14 cellular contexts compared by ENCODE assay signal in genomic region chr7:18573410-18574234, GRCh38.
DNase-seq lines count a peak whose midpoint lies in the region; TF ChIP-seq lines count a peak whose summit lies in the region.
"Had no signal": no experiment of that assay in that cellular context is flagged by ENCODE, and none has a peak within 500 bp of the region (broad histone marks: within the 10 kb centered on the region; RNA-seq: fewer than 3 reads in every experiment).

No MANE protein-coding gene starts in this region.

- no peak for TF ChIP-seq POLR2A in Peyer's patch (IDR thresholded peaks at IDR 0.05)

- no peaks in the 10 kb centered on the region for H3K9me3 Mint-ChIP-seq in H9
- H3K9me3 Mint-ChIP-seq in CD8-positive, alpha-beta memory T cell = no peaks in the 10 kb centered on the region
- H3K9me3 Mint-ChIP-seq: activated naive CD4-positive, alpha-beta T cell treated with anti-CD3 and anti-CD28 coated beads, Interleukin-2, amount 10 ng/mL, durations not matched to agents 7 days and 5 days; natural killer cell had no signal

- DNase-seq in DMS 273 treated with DMSO at 0.1 percent for 48 hours (lab: John Stamatoyannopoulos, UW) = peak; percentile 14
- no peak for DNase-seq in H9
- peak; percentile 42 to 50 (median 50) for DNase-seq in Peyer's patch
- no peak for DNase-seq in mesenchymal stem cell
- DNase-seq in CD8-positive, alpha-beta memory T cell = no peak
- no peak for DNase-seq in NCI-H2107 treated with DMSO at 0.1 percent for 48 hours (lab: John Stamatoyannopoulos, UW; ENCODE audit: unreplicated experiment)
- DNase-seq in RKO (ENCODE audit: low spot score) = no peak
- DNase-seq in nucleus accumbens (lab: John Stamatoyannopoulos, UW) = no peak
- DNase-seq: activated CD4-positive, alpha-beta T cell treated with anti-CD3 and anti-CD28 coated beads for 1 hour; activated CD8-positive, alpha-beta memory T cell treated with anti-CD3 and anti-CD28 coated beads, Interleukin-2, amount 50 U/mL, for 48 hours; activated naive CD4-positive, alpha-beta T cell treated with anti-CD3 and anti-CD28 coated beads, Interleukin-2, amount 10 ng/mL, durations not matched to agents 7 days and 5 days; natural killer cell; NCI-H2029 treated with DMSO at 0.1 percent for 48 hours had no signal

- H2AK5ac ChIP-seq in H9 (ENCODE audit: insufficient read length, low read length) (no peak overlapping the region), mesenchymal stem cell (ENCODE audit: low read length, severe bottlenecking) (no peak overlapping the region)

- no peak overlapping the region for H3K4me3 Mint-ChIP-seq in H9
- no peak overlapping the region for H3K4me3 Mint-ChIP-seq in CD8-positive, alpha-beta memory T cell
- H3K4me3 Mint-ChIP-seq: activated naive CD4-positive, alpha-beta T cell treated with anti-CD3 and anti-CD28 coated beads, Interleukin-2, amount 10 ng/mL, durations not matched to agents 7 days and 5 days; natural killer cell had no signal

- no peaks in the 10 kb centered on the region for H4K20me1 ChIP-seq in H9 (ENCODE audit: control insufficient read depth, insufficient read depth, insufficient read length)

- H3K9me3 ChIP-seq in H9 (ENCODE audit: control insufficient read depth, low read depth, low read length) (no peaks in the 10 kb centered on the region), Peyer's patch (no peaks in the 10 kb centered on the region), mesenchymal stem cell (ENCODE audit: control insufficient read depth, low read length) (no peaks in the 10 kb centered on the region)
- no peaks in the 10 kb centered on the region for H3K9me3 ChIP-seq in CD8-positive, alpha-beta memory T cell (ENCODE audit: low read length)
- H3K9me3 ChIP-seq: breast epithelium had no signal

- TF ChIP-seq CTCF in H9 (conservative IDR thresholded peaks at IDR 0.05) (no peak), Peyer's patch (IDR thresholded peaks at IDR 0.05) (no peak)

- no peak overlapping the region for H4K5ac ChIP-seq in H9 (ENCODE audit: insufficient read length, low read depth, low read length)

- H4K8ac ChIP-seq in H9 (replicated peaks; ENCODE audit: insufficient read length, low read depth, low read length) (no peak overlapping the region), mesenchymal stem cell (ENCODE audit: low read length) (peak overlapping the region; percentile 8)

- no peak overlapping the region for H2AFZ ChIP-seq in H9 (ENCODE audit: low read length)
- no peak overlapping the region for H2AFZ ChIP-seq in mesenchymal stem cell (ENCODE audit: low read depth, low read length)

- H3K23me2 ChIP-seq in H9 (ENCODE audit: insufficient read length, low read depth, low read length, poor library complexity, severe bottlenecking) = no peaks in the 10 kb centered on the region

- H2BK120ac ChIP-seq in H9 (ENCODE audit: low read depth, low read length, poor library complexity, severe bottlenecking) (no peak overlapping the region), mesenchymal stem cell (ENCODE audit: low read depth, low read length) (no peak overlapping the region)

- no peak overlapping the region for H2BK5ac ChIP-seq in H9 (ENCODE audit: insufficient read length, low read length)
- no peak overlapping the region for H2BK5ac ChIP-seq in mesenchymal stem cell (ENCODE audit: low read depth, low read length, poor library complexity, severe bottlenecking)

- no peak overlapping the region for H3T11ph ChIP-seq in H9 (ENCODE audit: low read length)

- H4K91ac ChIP-seq in H9 (ENCODE audit: insufficient read length, low read depth, low read length) (no peak overlapping the region), mesenchymal stem cell (ENCODE audit: low read length) (no peak overlapping the region)

- H3K27me3 ChIP-seq in H9 (ENCODE audit: insufficient read depth, low read length) (no peaks in the 10 kb centered on the region), Peyer's patch (no peaks in the 10 kb centered on the region), mesenchymal stem cell (ENCODE audit: control insufficient read depth in 1 of 2, insufficient read depth in 1 of 2, low read length in 2 of 2) (no peaks in the 10 kb centered on the region)
- H3K27me3 ChIP-seq in CD8-positive, alpha-beta memory T cell (ENCODE audit: insufficient read depth, low read length, poor library complexity, severe bottlenecking) = no peaks in the 10 kb centered on the region
- H3K27me3 ChIP-seq: breast epithelium had no signal

- H3K4me1 ChIP-seq in H9 (ENCODE audit: insufficient read depth, low read length) (no peaks in the 10 kb centered on the region), Peyer's patch (no peaks in the 10 kb centered on the region), mesenchymal stem cell (ENCODE audit: control insufficient read depth, insufficient read depth, low read depth, low read length) (peaks cover 4% of the 10 kb centered on the region)
- H3K4me1 ChIP-seq in CD8-positive, alpha-beta memory T cell (ENCODE audit: insufficient read depth, low read length) = no peaks in the 10 kb centered on the region
- H3K4me1 ChIP-seq: breast epithelium had no signal

- H3K79me2 ChIP-seq in H9 (ENCODE audit: insufficient read depth, low read length) = no peaks in the 10 kb centered on the region

- H3K23ac ChIP-seq in H9 (ENCODE audit: insufficient read length, low read depth, low read length) (no peak overlapping the region), mesenchymal stem cell (ENCODE audit: low read length in 2 of 2) (no peak overlapping the region)

- POLR2A ChIA-PET in CD8-positive, alpha-beta memory T cell (lab: Charles Lee) = no interaction called here

- no peak overlapping the region for H2BK15ac ChIP-seq in H9 (ENCODE audit: low read depth, low read length)
- H2BK15ac ChIP-seq in mesenchymal stem cell (ENCODE audit: low read depth, poor library complexity, severe bottlenecking) = peak overlapping the region; percentile 45

- no peak overlapping the region for H3K56ac ChIP-seq in H9 (ENCODE audit: insufficient read length, low read depth, low read length)

- H3K4me2 ChIP-seq in H9 (ENCODE audit: insufficient read depth, insufficient read length, low read length) (no peak overlapping the region), mesenchymal stem cell (ENCODE audit: low read length, poor library complexity, severe bottlenecking) (no peak overlapping the region)

- H3K27me3 Mint-ChIP-seq in H9 (ENCODE audit: low read depth) = no peaks in the 10 kb centered on the region
- H3K27me3 Mint-ChIP-seq in CD8-positive, alpha-beta memory T cell = no peaks in the 10 kb centered on the region
- H3K27me3 Mint-ChIP-seq: activated naive CD4-positive, alpha-beta T cell treated with anti-CD3 and anti-CD28 coated beads, Interleukin-2, amount 10 ng/mL, durations not matched to agents 7 days and 5 days had no signal

- H3K36me3 ChIP-seq in Peyer's patch = no peaks in the 10 kb centered on the region
- H3K36me3 ChIP-seq in mesenchymal stem cell (ENCODE audit: control insufficient read depth in 1 of 2, insufficient read depth in 2 of 2, low read depth in 1 of 2, low read length in 2 of 2) = peaks cover 0 to 17% of the 10 kb centered on the region in 2 experiments
- H3K36me3 ChIP-seq in CD8-positive, alpha-beta memory T cell (ENCODE audit: insufficient read depth, low read length) = no peaks in the 10 kb centered on the region
- H3K36me3 ChIP-seq: breast epithelium had no signal

- H3K14ac ChIP-seq in H9 (ENCODE audit: insufficient read depth, low read length) (peak overlapping the region; percentile 12; the same call in 1 of the 2 replicates), mesenchymal stem cell (ENCODE audit: low read length in 2 of 2) (peak overlapping the region in 1 of 2 experiments; percentile 68)

- no peak overlapping the region for H3K27ac Mint-ChIP-seq in H9
- H3K27ac Mint-ChIP-seq in CD8-positive, alpha-beta memory T cell = no peak overlapping the region
- H3K27ac Mint-ChIP-seq: activated naive CD4-positive, alpha-beta T cell treated with anti-CD3 and anti-CD28 coated beads, Interleukin-2, amount 10 ng/mL, durations not matched to agents 7 days and 5 days; natural killer cell had no signal

- H3K79me1 ChIP-seq in H9 (ENCODE audit: insufficient read depth, low read depth, low read length, poor library complexity, severe bottlenecking) = no peaks in the 10 kb centered on the region
- H3K79me1 ChIP-seq in mesenchymal stem cell (replicated peaks; ENCODE audit: low read length, poor library complexity, severe bottlenecking) = peaks cover 8% of the 10 kb centered on the region

- no peak overlapping the region for H3K4me3 ChIP-seq in Peyer's patch
- H3K4me3 ChIP-seq in mesenchymal stem cell (ENCODE audit: insufficient read depth in 1 of 2, low read depth in 1 of 2, low read length in 2 of 2) = no peak overlapping the region
- H3K4me3 ChIP-seq in CD8-positive, alpha-beta memory T cell (ENCODE audit: low read length) = no peak overlapping the region
- H3K4me3 ChIP-seq: breast epithelium had no signal

- H3K9ac ChIP-seq in H9 (ENCODE audit: extremely low read depth, insufficient read length, low read length) (no peak overlapping the region), mesenchymal stem cell (ENCODE audit: low read length) (no peak overlapping the region)

- WGBS in H9 (ENCODE audit: extremely low coverage, insufficient read length, low lambda C conversion rate) = no CpG with 5 or more reads among the region's 20 CpGs
- WGBS in mesenchymal stem cell = 97% methylated on average over 20 of the region's 20 CpGs

- H3K27ac ChIP-seq in H9 (ENCODE audit: insufficient read length, low read depth, low read length) = no peak overlapping the region
- no peak overlapping the region for H3K27ac ChIP-seq in Peyer's patch
- no peak overlapping the region for H3K27ac ChIP-seq in mesenchymal stem cell (ENCODE audit: low read length, poor library complexity, severe bottlenecking)
- no peak overlapping the region for H3K27ac ChIP-seq in CD8-positive, alpha-beta memory T cell (ENCODE audit: low read depth, low read length)
- H3K27ac ChIP-seq: breast epithelium had no signal

- no peak overlapping the region for H2BK12ac ChIP-seq in H9 (ENCODE audit: insufficient read length, low read depth, low read length)
- no peak overlapping the region for H2BK12ac ChIP-seq in mesenchymal stem cell (ENCODE audit: low read length in 2 of 2)

- H3K4me1 Mint-ChIP-seq in H9 = 0 out of 4 replicates have a peak, but pooled peaks cover 0 to 3% of the 10 kb centered on the region in 2 experiments
- H3K4me1 Mint-ChIP-seq in CD8-positive, alpha-beta memory T cell = peaks cover 0 to 3% (median 0%) of the 10 kb centered on the region in 3 donors
- H3K4me1 Mint-ChIP-seq: activated naive CD4-positive, alpha-beta T cell treated with anti-CD3 and anti-CD28 coated beads, Interleukin-2, amount 10 ng/mL, durations not matched to agents 7 days and 5 days had no signal

- H2BK20ac ChIP-seq in H9 (ENCODE audit: low read depth, low read length, poor library complexity, severe bottlenecking) = no peak overlapping the region

- CTCF ChIA-PET in CD8-positive, alpha-beta memory T cell (lab: Charles Lee) = no interaction called here

- no peaks in the 10 kb centered on the region for H3K36me3 Mint-ChIP-seq in H9 (ENCODE audit: insufficient read depth in 1 of 3, low read depth in 3 of 3)
- no peaks in the 10 kb centered on the region for H3K36me3 Mint-ChIP-seq in CD8-positive, alpha-beta memory T cell
- H3K36me3 Mint-ChIP-seq: activated naive CD4-positive, alpha-beta T cell treated with anti-CD3 and anti-CD28 coated beads, Interleukin-2, amount 10 ng/mL, durations not matched to agents 7 days and 5 days; natural killer cell had no signal

- H3K4ac ChIP-seq in H9 (ENCODE audit: low read depth, low read length) (no peak overlapping the region), mesenchymal stem cell (ENCODE audit: low read depth in 1 of 2, low read length in 2 of 2) (no peak overlapping the region)

- H3K18ac ChIP-seq in H9 (ENCODE audit: insufficient read length, low read depth, low read length) = no peak overlapping the region
- H3K18ac ChIP-seq in mesenchymal stem cell (ENCODE audit: low read depth in 1 of 2, low read length in 2 of 2) = peak overlapping the region in 1 of 2 experiments; percentile 35

Comparison
In these comparisons a context has a peak if more than half of its experiments do, and no peak if none do; other contexts are left out.
1. DNase-seq: peak in DMS 273 treated with DMSO at 0.1 percent for 48 hours (single experiment) and Peyer's patch (3 of 3); none in H9 (single experiment), mesenchymal stem cell (single experiment), CD8-positive, alpha-beta memory T cell (0 of 5), NCI-H2107 treated with DMSO at 0.1 percent for 48 hours (single experiment), RKO (single experiment) and nucleus accumbens (0 of 56).